Comparison of ENCODE assay signal across 27 cellular contexts in genomic region chr20:62392621-62393164, GRCh38. TPM values are rescaled to one million over a fixed set of nuclear protein-coding genes. Genes with fewer than 3 reads are reported as not detected.
"Had no signal": no experiment of that assay in that cellular context is flagged by ENCODE, and none has a peak within 500 bp of the region (broad histone marks: within the 10 kb centered on the region; RNA-seq: fewer than 3 reads in every experiment).

No MANE protein-coding gene starts in this region.

- H3K27ac ChIP-seq: breast epithelium had no signal

- H3K27me3 Mint-ChIP-seq: activated naive CD4-positive, alpha-beta T cell treated with anti-CD3 and anti-CD28 coated beads, Interleukin-2, amount 50 U/mL, for 24 hours; T-helper 17 cell had no signal

- H3K4me3 ChIP-seq: breast epithelium, MG63 had no signal

- DNase-seq: activated CD4-positive, alpha-beta T cell treated with anti-CD3 and anti-CD28 coated beads for 48 hours; activated CD4-positive, alpha-beta T cell treated with anti-CD3 and anti-CD28 coated beads, Interleukin-2, amount 50 U/mL, for 4 hours; activated CD4-positive, CD25-positive, alpha-beta regulatory T cell treated with anti-CD3 and anti-CD28 coated beads, Interleukin-2, amount 50 U/mL, for 72 hours; activated CD8-positive, alpha-beta T cell treated with anti-CD3 and anti-CD28 coated beads, Interleukin-2, amount 10 ng/mL, durations not matched to agents 7 days and 5 days; activated effector memory CD4-positive, alpha-beta T cell treated with Interleukin-2 at 50 U/mL for 16 hours; activated naive CD4-positive, alpha-beta T cell; activated T-cell treated with anti-CD3 and anti-CD28 coated beads, Interleukin-2, amount 50 U/mL, for 72 hours; aorta; central memory CD4-positive, alpha-beta T cell; MG63; MV-4-11; NCI-H1105; NCI-H1436; NCI-H1694 treated with DMSO at 0.1 percent for 48 hours; NCI-H2029 treated with DMSO at 0.1 percent for 48 hours; NCI-H345; NCI-H510A treated with DMSO at 0.1 percent for 48 hours; NCI-H69; NK-92 treated with Interleukin-12 subunit alpha and Interleukin-12 subunit beta, amount 100 ng/mL, for 24 hours; OCI-M1; SIG-M5; T-helper 17 cell; T-helper 9 cell had no signal

- H3K9me3 ChIP-seq: breast epithelium, MG63 had no signal

- ATAC-seq: activated CD8-positive, alpha-beta T cell treated with anti-CD3 and anti-CD28 coated beads, Interleukin-2, amount 10 ng/mL, durations not matched to agents 7 days and 5 days; T-helper 17 cell; WTC11 had no signal

- H3K36me3 ChIP-seq: breast epithelium had no signal

- H3K9me3 Mint-ChIP-seq: activated naive CD4-positive, alpha-beta T cell treated with anti-CD3 and anti-CD28 coated beads, Interleukin-2, amount 50 U/mL, for 24 hours had no signal

- H3K4me3 Mint-ChIP-seq: activated CD8-positive, alpha-beta T cell treated with anti-CD3 and anti-CD28 coated beads, Interleukin-2, amount 10 ng/mL, durations not matched to agents 7 days and 5 days; activated naive CD4-positive, alpha-beta T cell treated with anti-CD3 and anti-CD28 coated beads, Interleukin-2, amount 50 U/mL, for 24 hours; activated T-cell treated with anti-CD3 and anti-CD28 coated beads, Interleukin-2, amount 50 U/mL, for 72 hours; T-helper 17 cell; WTC11 had no signal

- H3K27me3 ChIP-seq: breast epithelium, MG63 had no signal

- H3K27ac Mint-ChIP-seq: activated CD8-positive, alpha-beta T cell treated with anti-CD3 and anti-CD28 coated beads, Interleukin-2, amount 10 ng/mL, durations not matched to agents 7 days and 5 days; activated T-cell treated with anti-CD3 and anti-CD28 coated beads, Interleukin-2, amount 50 U/mL, for 72 hours; WTC11 had no signal

RNA-seq across cellular contexts. Expression of gene RBBP8NL, which starts 34.6 kb away (rescaled TPM):
- total RNA-seq: activated CD8-positive, alpha-beta T cell treated with anti-CD3 and anti-CD28 coated beads, Interleukin-2, amount 10 ng/mL, durations not matched to agents 7 days and 5 days; activated T-cell treated with anti-CD3 and anti-CD28 coated beads, Interleukin-2, amount 50 U/mL, for 72 hours; aorta; chondrocyte; T-helper 17 cell had no signal
